ENCODE assay signal across 1 cellular context in genomic region chr18:48944634-48945033, GRCh38.
TF ChIP-seq lines count a peak whose summit lies in the region.

No MANE protein-coding gene starts in this region.

TF ChIP-seq in SK-N-SH, 30 proteins besides CTCF, POLR2A, EP300 and RAD21 (continued from another document):
- TF ChIP-seq USF1 (IDR thresholded peaks at IDR 0.05; ENCODE audit: borderline replicate concordance, low read depth) (no peak), TAF1 (IDR thresholded peaks at IDR 0.05; ENCODE audit: borderline replicate concordance, low read depth, low read length) (no peak), IRF3 (IDR thresholded peaks at IDR 0.05; ENCODE audit: low read depth, low read length) (no peak), SMC3 (IDR thresholded peaks at IDR 0.05; ENCODE audit: low read depth, low read length) (no peak), NRF1 (IDR thresholded peaks at IDR 0.05; ENCODE audit: low read depth, low read length) (no peak), YY1 (IDR thresholded peaks at IDR 0.05; ENCODE audit: low read depth) (no peak), EZH2phosphoT487 (IDR thresholded peaks at IDR 0.05; ENCODE audit: borderline replicate concordance, low read depth) (no peak)
